7 cellular contexts compared by ENCODE assay signal in genomic region chr2:24357115-24357514, GRCh38. TPM values are rescaled to one million over a fixed set of nuclear protein-coding genes. Genes with fewer than 3 reads are reported as not detected.
DNase-seq lines count a peak whose midpoint lies in the region; ATAC-seq and TF ChIP-seq lines count a peak whose summit lies in the region.
"Not testable (repeated sequence)": the region's sequence is repeated elsewhere in the genome, so short reads cannot be mapped to it uniquely, and the experiment has no call there.

No MANE protein-coding gene starts in this region.

- not testable (repeated sequence) for H3K27me3 ChIP-seq in CD4-positive, alpha-beta T cell (ENCODE audit: control insufficient read depth, insufficient read depth, low read length)

- H3K36me3 Mint-ChIP-seq in CD4-positive, alpha-beta T cell (ENCODE audit: low read depth), result peaks cover 22% of the 10 kb centered on the region
- H3K36me3 Mint-ChIP-seq in IgD-negative memory B cell; T-helper 17 cell (ENCODE audit: low read depth); activated naive CD4-positive, alpha-beta T cell treated with anti-CD3 and anti-CD28 coated beads for 36 hours (ENCODE audit: low read depth); naive B cell; neural crest cell (ENCODE audit: low read depth): not testable (repeated sequence)
- peaks cover 25% of the 10 kb centered on the region for H3K36me3 Mint-ChIP-seq in central memory CD8-positive, alpha-beta T cell (ENCODE audit: insufficient read depth)

- not testable (repeated sequence) for ATAC-seq in CD4-positive, alpha-beta T cell (ENCODE audit: poor library complexity); T-helper 17 cell; central memory CD8-positive, alpha-beta T cell (replicated peaks; ENCODE audit: extremely low read depth, poor library complexity, severe bottlenecking); naive B cell (ENCODE audit: low read depth in 2 of 2)

- not testable (repeated sequence) for H3K9me3 Mint-ChIP-seq in CD4-positive, alpha-beta T cell; IgD-negative memory B cell; activated naive CD4-positive, alpha-beta T cell treated with anti-CD3 and anti-CD28 coated beads for 36 hours; central memory CD8-positive, alpha-beta T cell; naive B cell; neural crest cell

- H3K9me3 ChIP-seq in CD4-positive, alpha-beta T cell (ENCODE audit: control insufficient read depth, low read length); T-helper 17 cell (ENCODE audit: control insufficient read depth, low read length, poor library complexity, severe bottlenecking): not testable (repeated sequence)

- H3K27me3 Mint-ChIP-seq in CD4-positive, alpha-beta T cell; IgD-negative memory B cell; T-helper 17 cell; activated naive CD4-positive, alpha-beta T cell treated with anti-CD3 and anti-CD28 coated beads for 36 hours (ENCODE audit: low read depth); central memory CD8-positive, alpha-beta T cell; naive B cell: not testable (repeated sequence)
- H3K27me3 Mint-ChIP-seq in neural crest cell (ENCODE audit: low read depth), result peaks cover 18% of the 10 kb centered on the region

- intact Hi-C loops in CD4-positive, alpha-beta T cell (cut with DNase I, micrococcal nuclease), result loop anchor here (5.0 kb wide), 2 partner anchors 35 to 40 kb away; no protein-coding TSS in a partner anchor
- intact Hi-C loops in activated naive CD4-positive, alpha-beta T cell treated with anti-CD3 and anti-CD28 coated beads for 36 hours (cut with micrococcal nuclease), result not testable (repeated sequence)

- peaks cover 71% of the 10 kb centered on the region for H3K4me1 Mint-ChIP-seq in CD4-positive, alpha-beta T cell (ENCODE audit: low read depth)
- peaks cover 51 to 58% (median 52%) of the 10 kb centered on the region in 3 donors for H3K4me1 Mint-ChIP-seq in IgD-negative memory B cell
- peaks cover 37% of the 10 kb centered on the region for H3K4me1 Mint-ChIP-seq in T-helper 17 cell
- peaks cover 50% of the 10 kb centered on the region for H3K4me1 Mint-ChIP-seq in activated naive CD4-positive, alpha-beta T cell treated with anti-CD3 and anti-CD28 coated beads for 36 hours (ENCODE audit: low read depth)
- H3K4me1 Mint-ChIP-seq in central memory CD8-positive, alpha-beta T cell, result peaks cover 56% of the 10 kb centered on the region
- H3K4me1 Mint-ChIP-seq in naive B cell, result peaks cover 39 to 81% (median 67%) of the 10 kb centered on the region in 3 donors
- peaks cover 13% of the 10 kb centered on the region for H3K4me1 Mint-ChIP-seq in neural crest cell

- CTCF ChIA-PET in CD4-positive, alpha-beta T cell (lab: Charles Lee); activated naive CD4-positive, alpha-beta T cell treated with anti-CD3 and anti-CD28 coated beads for 36 hours (lab: Charles Lee): not testable (repeated sequence)

- peak overlapping the region; percentile 80 for H3K4me3 Mint-ChIP-seq in CD4-positive, alpha-beta T cell
- H3K4me3 Mint-ChIP-seq in IgD-negative memory B cell, result peak overlapping the region in 3 of 4 donors; percentile 35 to 99 (median 98)
- H3K4me3 Mint-ChIP-seq in T-helper 17 cell, result not testable (repeated sequence)
- peak overlapping the region; percentile 4 for H3K4me3 Mint-ChIP-seq in activated naive CD4-positive, alpha-beta T cell treated with anti-CD3 and anti-CD28 coated beads for 36 hours
- H3K4me3 Mint-ChIP-seq in central memory CD8-positive, alpha-beta T cell, result peak overlapping the region; percentile 36
- H3K4me3 Mint-ChIP-seq in naive B cell, result peak overlapping the region in 6 of 8 donors; percentile 62 to 98 (median 70)
- peak overlapping the region; percentile 38 for H3K4me3 Mint-ChIP-seq in neural crest cell

- not testable (repeated sequence) for H3K27ac ChIP-seq in CD4-positive, alpha-beta T cell (ENCODE audit: low read depth, low read length)

- not testable (repeated sequence) for TF ChIP-seq CTCF in CD4-positive, alpha-beta T cell (IDR thresholded peaks at IDR 0.05); neural crest cell (conservative IDR thresholded peaks at IDR 0.05)

- H3K27ac Mint-ChIP-seq in CD4-positive, alpha-beta T cell, result peak overlapping the region; percentile 56
- H3K27ac Mint-ChIP-seq in IgD-negative memory B cell, result peak overlapping the region; percentile 12 to 85 (median 80)
- H3K27ac Mint-ChIP-seq in T-helper 17 cell, result peak overlapping the region; percentile 89
- H3K27ac Mint-ChIP-seq in activated naive CD4-positive, alpha-beta T cell treated with anti-CD3 and anti-CD28 coated beads for 36 hours; central memory CD8-positive, alpha-beta T cell (ENCODE audit: low read depth); neural crest cell (ENCODE audit: unreplicated experiment): not testable (repeated sequence)
- peak overlapping the region in 5 of 6 donors; percentile 7 to 89 (median 75) for H3K27ac Mint-ChIP-seq in naive B cell

- not testable (repeated sequence) for DNase-seq in CD4-positive, alpha-beta T cell; T-helper 17 cell; activated naive CD4-positive, alpha-beta T cell treated with anti-CD3 and anti-CD28 coated beads for 36 hours; central memory CD8-positive, alpha-beta T cell (ENCODE audit: low spot score in 2 of 2); naive B cell; neural crest cell (ENCODE audit: low read depth, low spot score)

- POLR2A ChIA-PET in CD4-positive, alpha-beta T cell (lab: Charles Lee), result not testable (repeated sequence)

RNA-seq across cellular contexts. Expression of gene ITSN2, which starts 3.2 kb away (rescaled TPM):
- 10 to 100 TPM; 75.4 to 77.1 TPM for total RNA-seq in CD4-positive, alpha-beta T cell
- polyA plus RNA-seq in IgD-negative memory B cell (127 TPM), naive B cell (ENCODE audit: low read depth in 6 of 6) (100 to 1,000 TPM in 4 of 6 donors, 10 to 100 TPM in 2; 57.8 to 163 (median 113) TPM)
- total RNA-seq in T-helper 17 cell (10 to 100 TPM; 90.5 to 95.5 TPM), neural crest cell (13.6 and 13.7 TPM in 2 replicates)
- 10 to 100 TPM; 46.1 to 46.7 TPM for total RNA-seq in activated naive CD4-positive, alpha-beta T cell treated with anti-CD3 and anti-CD28 coated beads for 36 hours
